Comparison of ENCODE assay signal across 1 cellular context in the genomic region with DNA sequence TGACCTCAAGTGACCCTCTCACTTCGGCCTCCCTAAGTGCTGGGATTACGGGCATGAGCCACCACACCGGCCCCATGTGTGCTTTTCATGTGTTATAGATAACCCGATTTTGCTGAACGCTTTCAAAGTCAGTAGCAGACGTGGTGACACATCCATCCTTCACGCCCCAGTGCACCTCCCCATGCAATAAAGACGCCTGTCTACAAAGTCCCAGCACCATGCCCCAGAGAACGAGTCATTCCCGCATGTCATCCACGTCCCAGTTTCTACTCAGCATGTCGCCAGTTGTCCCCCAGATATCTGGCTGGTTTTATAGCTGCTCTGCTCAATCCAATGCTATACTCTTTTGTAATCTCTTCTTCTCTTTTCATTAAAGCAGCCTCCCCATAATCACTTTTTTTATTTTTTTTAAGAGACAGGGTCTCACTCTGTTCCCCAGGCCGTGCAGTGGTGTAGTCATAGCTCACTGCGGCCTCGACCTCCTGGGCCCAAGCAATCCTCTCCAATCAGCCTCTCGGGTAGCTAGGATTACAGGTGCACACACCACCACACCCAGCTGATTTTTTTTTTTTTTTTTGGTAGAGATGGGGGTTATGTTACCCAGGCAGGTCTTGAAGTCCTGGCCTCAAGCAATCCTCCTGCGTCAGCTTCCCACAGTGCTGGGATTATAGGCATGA.
A peak's percentile ranks its signal among the peaks of the same experiment; 100 is the strongest.
TF ChIP-seq lines count a peak whose summit lies in the region.

No MANE protein-coding gene starts in this region.

TF ChIP-seq in HEK293, 187 proteins besides CTCF, POLR2A, EP300 and RAD21 (continued from another document and continues in another):
- TF ChIP-seq, protein P1, sequence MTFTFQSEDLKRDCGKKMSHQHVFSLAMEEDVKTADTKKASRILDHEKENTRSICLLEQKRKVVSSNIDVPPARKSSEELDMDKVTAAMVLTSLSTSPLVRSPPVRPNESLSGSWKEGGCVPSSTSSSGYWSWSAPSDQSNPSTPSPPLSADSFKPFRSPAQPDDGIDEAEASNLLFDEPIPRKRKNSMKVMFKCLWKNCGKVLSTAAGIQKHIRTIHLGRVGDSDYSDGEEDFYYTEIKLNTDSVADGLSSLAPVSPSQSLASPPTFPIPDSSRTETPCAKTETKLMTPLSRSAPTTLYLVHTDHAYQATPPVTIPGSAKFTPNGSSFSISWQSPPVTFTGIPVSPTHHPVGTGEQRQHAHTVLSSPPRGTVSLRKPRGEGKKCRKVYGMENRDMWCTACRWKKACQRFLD (tag by site-specific recombination; IDR thresholded peaks at IDR 0.05) = no peak
- 0 out of 2 replicates have a peak, but pooled peaks have one; percentile 50 for TF ChIP-seq TRIM28 (IDR thresholded peaks at IDR 0.05; ENCODE audit: borderline replicate concordance, low read length)
- TF ChIP-seq, protein P2, sequence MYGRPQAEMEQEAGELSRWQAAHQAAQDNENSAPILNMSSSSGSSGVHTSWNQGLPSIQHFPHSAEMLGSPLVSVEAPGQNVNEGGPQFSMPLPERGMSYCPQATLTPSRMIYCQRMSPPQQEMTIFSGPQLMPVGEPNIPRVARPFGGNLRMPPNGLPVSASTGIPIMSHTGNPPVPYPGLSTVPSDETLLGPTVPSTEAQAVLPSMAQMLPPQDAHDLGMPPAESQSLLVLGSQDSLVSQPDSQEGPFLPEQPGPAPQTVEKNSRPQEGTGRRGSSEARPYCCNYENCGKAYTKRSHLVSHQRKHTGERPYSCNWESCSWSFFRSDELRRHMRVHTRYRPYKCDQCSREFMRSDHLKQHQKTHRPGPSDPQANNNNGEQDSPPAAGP (tag by site-specific recombination; IDR thresholded peaks at IDR 0.05) = 0 out of 2 replicates have a peak, but pooled peaks have one; percentile 48
- peak; percentile 84 for TF ChIP-seq ZEB2 (tag by site-specific recombination; IDR thresholded peaks at IDR 0.05)
- 0 out of 2 replicates have a peak, but pooled peaks have one; percentile 32 for TF ChIP-seq BCL11A (tag by site-specific recombination; IDR thresholded peaks at IDR 0.05; ENCODE audit: low read depth)
- TF ChIP-seq, protein P3, sequence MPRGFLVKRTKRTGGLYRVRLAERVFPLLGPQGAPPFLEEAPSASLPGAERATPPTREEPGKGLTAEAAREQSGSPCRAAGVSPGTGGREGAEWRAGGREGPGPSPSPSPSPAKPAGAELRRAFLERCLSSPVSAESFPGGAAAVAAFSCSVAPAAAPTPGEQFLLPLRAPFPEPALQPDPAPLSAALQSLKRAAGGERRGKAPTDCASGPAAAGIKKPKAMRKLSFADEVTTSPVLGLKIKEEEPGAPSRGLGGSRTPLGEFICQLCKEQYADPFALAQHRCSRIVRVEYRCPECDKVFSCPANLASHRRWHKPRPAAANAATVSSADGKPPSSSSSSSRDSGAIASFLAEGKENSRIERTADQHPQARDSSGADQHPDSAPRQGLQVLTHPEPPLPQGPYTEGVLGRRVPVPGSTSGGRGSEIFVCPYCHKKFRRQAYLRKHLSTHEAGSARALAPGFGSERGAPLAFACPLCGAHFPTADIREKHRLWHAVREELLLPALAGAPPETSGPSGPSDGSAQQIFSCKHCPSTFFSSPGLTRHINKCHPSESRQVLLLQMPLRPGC (tag by site-specific recombination; IDR thresholded peaks at IDR 0.05) = peak; percentile 60; the same call in 1 of the 2 replicates
- TF ChIP-seq PRDM10 (tag by site-specific recombination; IDR thresholded peaks at IDR 0.05) = peak; percentile 45; the same call in 1 of the 2 replicates
- 0 out of 2 replicates have a peak, but pooled peaks have one; percentile 20 for TF ChIP-seq GFI1B (tag by site-specific recombination; IDR thresholded peaks at IDR 0.05)
- 0 out of 2 replicates have a peak, but pooled peaks have one; percentile 26 for TF ChIP-seq ZNF692 (tag by site-specific recombination; IDR thresholded peaks at IDR 0.05)
- 0 out of 2 replicates have a peak, but pooled peaks have one; percentile 4 for TF ChIP-seq SP2 (tag by site-specific recombination; IDR thresholded peaks at IDR 0.05)
- TF ChIP-seq BCL11B (tag by site-specific recombination; IDR thresholded peaks at IDR 0.05; ENCODE audit: low read depth) = peak; percentile 96
- TF ChIP-seq, protein P4, sequence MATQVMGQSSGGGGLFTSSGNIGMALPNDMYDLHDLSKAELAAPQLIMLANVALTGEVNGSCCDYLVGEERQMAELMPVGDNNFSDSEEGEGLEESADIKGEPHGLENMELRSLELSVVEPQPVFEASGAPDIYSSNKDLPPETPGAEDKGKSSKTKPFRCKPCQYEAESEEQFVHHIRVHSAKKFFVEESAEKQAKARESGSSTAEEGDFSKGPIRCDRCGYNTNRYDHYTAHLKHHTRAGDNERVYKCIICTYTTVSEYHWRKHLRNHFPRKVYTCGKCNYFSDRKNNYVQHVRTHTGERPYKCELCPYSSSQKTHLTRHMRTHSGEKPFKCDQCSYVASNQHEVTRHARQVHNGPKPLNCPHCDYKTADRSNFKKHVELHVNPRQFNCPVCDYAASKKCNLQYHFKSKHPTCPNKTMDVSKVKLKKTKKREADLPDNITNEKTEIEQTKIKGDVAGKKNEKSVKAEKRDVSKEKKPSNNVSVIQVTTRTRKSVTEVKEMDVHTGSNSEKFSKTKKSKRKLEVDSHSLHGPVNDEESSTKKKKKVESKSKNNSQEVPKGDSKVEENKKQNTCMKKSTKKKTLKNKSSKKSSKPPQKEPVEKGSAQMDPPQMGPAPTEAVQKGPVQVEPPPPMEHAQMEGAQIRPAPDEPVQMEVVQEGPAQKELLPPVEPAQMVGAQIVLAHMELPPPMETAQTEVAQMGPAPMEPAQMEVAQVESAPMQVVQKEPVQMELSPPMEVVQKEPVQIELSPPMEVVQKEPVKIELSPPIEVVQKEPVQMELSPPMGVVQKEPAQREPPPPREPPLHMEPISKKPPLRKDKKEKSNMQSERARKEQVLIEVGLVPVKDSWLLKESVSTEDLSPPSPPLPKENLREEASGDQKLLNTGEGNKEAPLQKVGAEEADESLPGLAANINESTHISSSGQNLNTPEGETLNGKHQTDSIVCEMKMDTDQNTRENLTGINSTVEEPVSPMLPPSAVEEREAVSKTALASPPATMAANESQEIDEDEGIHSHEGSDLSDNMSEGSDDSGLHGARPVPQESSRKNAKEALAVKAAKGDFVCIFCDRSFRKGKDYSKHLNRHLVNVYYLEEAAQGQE (tag by site-specific recombination; IDR thresholded peaks at IDR 0.05) = no peak
- TF ChIP-seq, protein P5, sequence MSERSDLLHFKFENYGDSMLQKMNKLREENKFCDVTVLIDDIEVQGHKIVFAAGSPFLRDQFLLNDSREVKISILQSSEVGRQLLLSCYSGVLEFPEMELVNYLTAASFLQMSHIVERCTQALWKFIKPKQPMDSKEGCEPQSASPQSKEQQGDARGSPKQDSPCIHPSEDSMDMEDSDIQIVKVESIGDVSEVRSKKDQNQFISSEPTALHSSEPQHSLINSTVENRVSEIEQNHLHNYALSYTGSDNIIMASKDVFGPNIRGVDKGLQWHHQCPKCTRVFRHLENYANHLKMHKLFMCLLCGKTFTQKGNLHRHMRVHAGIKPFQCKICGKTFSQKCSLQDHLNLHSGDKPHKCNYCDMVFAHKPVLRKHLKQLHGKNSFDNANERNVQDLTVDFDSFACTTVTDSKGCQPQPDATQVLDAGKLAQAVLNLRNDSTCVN (tag by site-specific recombination; optimal IDR thresholded peaks at IDR 0.05) = peak; percentile 4
- peak; percentile 41; the same call in 1 of the 2 replicates for TF ChIP-seq TCF7L2 (IDR thresholded peaks at IDR 0.05; ENCODE audit: borderline replicate concordance, low read depth, low read length)
- TF ChIP-seq KLF10 (tag by site-specific recombination; IDR thresholded peaks at IDR 0.05) = 0 out of 2 replicates have a peak, but pooled peaks have one; percentile 12
- TF ChIP-seq ZXDB (tag by site-specific recombination; IDR thresholded peaks at IDR 0.05) = 0 out of 2 replicates have a peak, but pooled peaks have one; percentile 18
- peak; percentile 44 for TF ChIP-seq ZNF366 (tag by site-specific recombination; conservative IDR thresholded peaks at IDR 0.05)
- no peak for TF ChIP-seq HOXA7 (CRISPR knock-in tag; IDR thresholded peaks at IDR 0.05; ENCODE audit: borderline replicate concordance)
- peak; percentile 8; the same call in 1 of the 2 replicates for TF ChIP-seq ZNF2 (tag by site-specific recombination; IDR thresholded peaks at IDR 0.05)
- peak; percentile 79; the same call in 1 of the 2 replicates for TF ChIP-seq HIC1 (tag by site-specific recombination; IDR thresholded peaks at IDR 0.05)
- no peak for TF ChIP-seq KLF7 (tag by site-specific recombination; IDR thresholded peaks at IDR 0.05; ENCODE audit: borderline replicate concordance)
- peak; percentile 77 for TF ChIP-seq OSR2 (tag by site-specific recombination; IDR thresholded peaks at IDR 0.05)
- peak; percentile 65 for TF ChIP-seq ZNF660 (tag by site-specific recombination; IDR thresholded peaks at IDR 0.05)
- no peak for TF ChIP-seq ZFHX2 (tag by site-specific recombination; conservative IDR thresholded peaks at IDR 0.05)
- TF ChIP-seq YY1 (tag by site-specific recombination; IDR thresholded peaks at IDR 0.05) = no peak
- TF ChIP-seq, protein P6, sequence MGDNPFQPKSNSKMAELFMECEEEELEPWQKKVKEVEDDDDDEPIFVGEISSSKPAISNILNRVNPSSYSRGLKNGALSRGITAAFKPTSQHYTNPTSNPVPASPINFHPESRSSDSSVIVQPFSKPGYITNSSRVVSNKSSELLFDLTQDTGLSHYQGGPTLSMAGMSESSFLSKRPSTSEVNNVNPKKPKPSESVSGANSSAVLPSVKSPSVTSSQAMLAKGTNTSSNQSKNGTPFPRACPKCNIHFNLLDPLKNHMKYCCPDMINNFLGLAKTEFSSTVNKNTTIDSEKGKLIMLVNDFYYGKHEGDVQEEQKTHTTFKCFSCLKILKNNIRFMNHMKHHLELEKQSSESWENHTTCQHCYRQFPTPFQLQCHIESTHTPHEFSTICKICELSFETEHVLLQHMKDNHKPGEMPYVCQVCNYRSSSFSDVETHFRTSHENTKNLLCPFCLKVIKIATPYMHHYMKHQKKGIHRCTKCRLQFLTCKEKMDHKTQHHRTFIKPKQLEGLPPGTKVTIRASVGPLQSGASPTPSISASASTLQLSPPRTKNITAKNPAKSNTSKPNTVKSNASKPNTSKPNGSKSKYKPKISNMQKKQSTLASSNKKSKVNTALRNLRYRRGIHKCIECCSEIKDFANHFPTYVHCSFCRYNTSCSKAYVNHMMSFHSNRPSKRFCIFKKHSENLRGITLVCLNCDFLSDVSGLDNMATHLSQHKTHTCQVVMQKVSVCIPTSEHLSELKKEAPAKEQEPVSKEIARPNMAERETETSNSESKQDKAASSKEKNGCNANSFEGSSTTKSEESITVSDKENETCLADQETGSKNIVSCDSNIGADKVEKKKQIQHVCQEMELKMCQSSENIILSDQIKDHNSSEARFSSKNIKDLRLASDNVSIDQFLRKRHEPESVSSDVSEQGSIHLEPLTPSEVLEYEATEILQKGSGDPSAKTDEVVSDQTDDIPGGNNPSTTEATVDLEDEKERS (tag by site-specific recombination; IDR thresholded peaks at IDR 0.05) = no peak
- 0 out of 2 replicates have a peak, but pooled peaks have one; percentile 22 for TF ChIP-seq ZNF335 (tag by site-specific recombination; conservative IDR thresholded peaks at IDR 0.05)
- TF ChIP-seq, protein P7, sequence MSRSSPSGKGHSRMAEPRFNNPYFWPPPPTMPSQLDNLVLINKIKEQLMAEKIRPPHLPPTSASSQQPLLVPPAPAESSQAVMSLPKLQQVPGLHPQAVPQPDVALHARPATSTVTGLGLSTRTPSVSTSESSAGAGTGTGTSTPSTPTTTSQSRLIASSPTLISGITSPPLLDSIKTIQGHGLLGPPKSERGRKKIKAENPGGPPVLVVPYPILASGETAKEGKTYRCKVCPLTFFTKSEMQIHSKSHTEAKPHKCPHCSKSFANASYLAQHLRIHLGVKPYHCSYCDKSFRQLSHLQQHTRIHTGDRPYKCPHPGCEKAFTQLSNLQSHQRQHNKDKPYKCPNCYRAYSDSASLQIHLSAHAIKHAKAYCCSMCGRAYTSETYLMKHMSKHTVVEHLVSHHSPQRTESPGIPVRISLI (tag by site-specific recombination; IDR thresholded peaks at IDR 0.05) = peak; percentile 91
